Comparison of ENCODE assay signal across 8 cellular contexts in genomic region chr3:63993653-63994079, GRCh38.
DNase-seq lines count a peak whose midpoint lies in the region; ATAC-seq lines count a peak whose summit lies in the region.

No MANE protein-coding gene starts in this region.

- no peaks in the 10 kb centered on the region for H3K9me3 ChIP-seq in effector memory CD4-positive, alpha-beta T cell (ENCODE audit: control insufficient read depth, low read length)

- no peak overlapping the region for H3K27ac ChIP-seq in effector memory CD4-positive, alpha-beta T cell (ENCODE audit: insufficient read depth, low read length, poor library complexity, severe bottlenecking)

- H3K4me3 ChIP-seq in effector memory CD4-positive, alpha-beta T cell (ENCODE audit: insufficient read depth, low read depth, low read length, poor library complexity, severe bottlenecking), result no peak overlapping the region

- H3K36me3 ChIP-seq in effector memory CD4-positive, alpha-beta T cell (ENCODE audit: control insufficient read depth, insufficient read depth, low read length), result peaks cover 98% of the 10 kb centered on the region

- no peaks in the 10 kb centered on the region for H3K27me3 ChIP-seq in effector memory CD4-positive, alpha-beta T cell (replicated peaks; ENCODE audit: control insufficient read depth, insufficient read depth, low read length, poor library complexity, severe bottlenecking)

- H3K4me1 ChIP-seq in effector memory CD4-positive, alpha-beta T cell (ENCODE audit: control insufficient read depth, insufficient read depth, low read length, poor library complexity, severe bottlenecking), result no peaks in the 10 kb centered on the region

- ATAC-seq in GM18519 (IDR thresholded peaks at IDR 0.05; ENCODE audit: low FRiP score, unreplicated experiment) (peak; percentile 66), HG03045 (IDR thresholded peaks at IDR 0.05; ENCODE audit: unreplicated experiment) (peak; percentile 66)

- DNase-seq in AML-193 (lab: John Stamatoyannopoulos, UW) (peak; percentile 65 to 76), NCI-H2227 (lab: John Stamatoyannopoulos, UW; ENCODE audit: unreplicated experiment) (peak; percentile 81), medulla oblongata (ENCODE audit: extremely low spot score) (peak; percentile 91)
- DNase-seq in activated CD4-positive, alpha-beta T cell treated with anti-CD3 and anti-CD28 coated beads, Interleukin-2, amount 50 U/mL, for 24 hours (ENCODE audit: low read depth in 1 of 2, low spot score in 1 of 2), result peak; percentile 14 to 32
- peak; percentile 22 to 45 (median 28) for DNase-seq in effector memory CD4-positive, alpha-beta T cell
- DNase-seq in stimulated activated CD8-positive, alpha-beta memory T cell treated with anti-CD3 and anti-CD28 coated beads, Interleukin-4, amount 100 ng/mL, for 48 hours, result peak; percentile 56

Comparison
In these comparisons a context has a peak if more than half of its experiments do, and no peak if none do; other contexts are left out.
1. DNase-seq: peak in every context shown above with its lines; median percentile 91 in medulla oblongata; 81 in NCI-H2227; 70 in AML-193; 56 in stimulated activated CD8-positive, alpha-beta memory T cell treated with anti-CD3 and anti-CD28 coated beads, Interleukin-4, amount 100 ng/mL, for 48 hours; 28 in effector memory CD4-positive, alpha-beta T cell; 23 in activated CD4-positive, alpha-beta T cell treated with anti-CD3 and anti-CD28 coated beads, Interleukin-2, amount 50 U/mL, for 24 hours.